Comparison of ENCODE assay signal across 9 cellular contexts in genomic region chr2:181183878-181184553, GRCh38.
A peak's percentile ranks its signal among the peaks of the same experiment; 100 is the strongest.
DNase-seq lines count a peak whose midpoint lies in the region; ATAC-seq, FAIRE-seq and TF ChIP-seq lines count a peak whose summit lies in the region.
"Had no signal": no experiment of that assay in that cellular context is flagged by ENCODE, and none has a peak within 500 bp of the region (broad histone marks: within the 10 kb centered on the region; RNA-seq: fewer than 3 reads in every experiment).

No MANE protein-coding gene starts in this region.

- no peak overlapping the region for H2BK15ac ChIP-seq in IMR-90 (ENCODE audit: low read depth, low read length)

- H3K79me1 ChIP-seq in IMR-90 (ENCODE audit: low read depth in 1 of 2, low read length in 2 of 2): no peaks in the 10 kb centered on the region

- intact Hi-C loops in IMR-90 (cut with micrococcal nuclease): no loop called here

- in situ Hi-C loops in IMR-90 (cut with MboI; ENCODE audit: low sequenced_read_pairs): no loop called here

- POLR2A ChIA-PET in IMR-90 (lab: Charles Lee; ENCODE audit: unreplicated experiment): no interaction called here

- H2AK9ac ChIP-seq in IMR-90 (replicated peaks; ENCODE audit: low read depth, low read length, poor library complexity): no peak overlapping the region

- H3K4ac ChIP-seq in IMR-90 (ENCODE audit: low read depth, low read length): no peak overlapping the region

- H3K9ac ChIP-seq in IMR-90 (ENCODE audit: low read depth, low read length): no peak overlapping the region

- H3K18ac ChIP-seq in IMR-90 (ENCODE audit: low read depth, low read length): no peak overlapping the region

- no peak overlapping the region for H3K56ac ChIP-seq in IMR-90 (ENCODE audit: extremely low read depth, insufficient read depth, low read length)

- no peak for TF ChIP-seq RAD21 in IMR-90 (IDR thresholded peaks at IDR 0.05; ENCODE audit: low read length)

- no peak overlapping the region for H4K91ac ChIP-seq in IMR-90 (ENCODE audit: insufficient read depth, low read depth, low read length)

- H2BK5ac ChIP-seq in IMR-90 (ENCODE audit: low read depth, low read length, poor library complexity, severe bottlenecking): no peak overlapping the region

- no peak overlapping the region for H2AFZ ChIP-seq in IMR-90 (replicated peaks; ENCODE audit: low read length, poor library complexity)

- H3K36me3 ChIP-seq in IMR-90 (ENCODE audit: control insufficient read depth, insufficient read depth, low read length): no peaks in the 10 kb centered on the region

- no peak overlapping the region for H4K5ac ChIP-seq in IMR-90 (ENCODE audit: low read depth, low read length)

- H3K9me1 ChIP-seq in IMR-90 (ENCODE audit: insufficient read depth, low read length): no peaks in the 10 kb centered on the region

- H2BK20ac ChIP-seq in IMR-90 (ENCODE audit: low read depth, low read length): no peak overlapping the region

- BruUV-seq in IMR-90 (replicated peaks; lab: Mats Ljungman, UMichigan): no TSS peak

- H3K4me1 ChIP-seq in IMR-90 (ENCODE audit: control insufficient read depth, insufficient read depth, low read length): no peaks in the 10 kb centered on the region; the same call in 1 of the 2 replicates

- ATAC-seq in GM18873 (IDR thresholded peaks at IDR 0.05; ENCODE audit: low FRiP score, unreplicated experiment): peak; percentile 81
- peak; percentile 97 for ATAC-seq in HG02588 (IDR thresholded peaks at IDR 0.05; ENCODE audit: unreplicated experiment)
- ATAC-seq in IMR-90 (ENCODE audit: low read depth): no peak

- no peak overlapping the region for H3K4me3 ChIP-seq in IMR-90 (ENCODE audit: insufficient read depth, low read depth, low read length)
- H3K4me3 ChIP-seq in foreskin fibroblast (ENCODE audit: low read depth in 1 of 2, low read length in 2 of 2): no peak overlapping the region

- no peak overlapping the region for H2AK5ac ChIP-seq in IMR-90 (ENCODE audit: low read depth, low read length)

- H3K23ac ChIP-seq in IMR-90 (ENCODE audit: low read depth, low read length): no peak overlapping the region

- dilution Hi-C loops in IMR-90 (cut with HindIII; ENCODE audit: low sequenced_read_pairs, unreplicated experiment): no loop called here

- H3K14ac ChIP-seq in IMR-90 (replicated peaks; ENCODE audit: low read depth, low read length): no peak overlapping the region

- 92% methylated on average over 2 of the region's 4 CpGs; no CpG with 5 or more reads in 1 of the 2 experiments for WGBS in IMR-90 (ENCODE audit: extremely low coverage in 2 of 2, insufficient read length in 1 of 2), 2 experiments

- DNase-seq in IMR-90 (no peak), foreskin fibroblast (peak; percentile 41 to 66), 8988T (no peak), urothelium cell line (ENCODE audit: low spot score) (no peak), GM19240 (ENCODE audit: insufficient read length, low spot score) (no peak), activated gamma-delta T cell treated with Interleukin-2 at 50 U/mL for 16 hours (no peak)
- DNase-seq: activated CD8-positive, alpha-beta memory T cell treated with anti-CD3 and anti-CD28 coated beads, Interleukin-2, amount 50 U/mL, for 4 hours had no signal

- H3K27ac ChIP-seq in IMR-90 (ENCODE audit: insufficient read depth, low read length): no peak overlapping the region

- CTCF ChIA-PET in IMR-90 (lab: Yijun Ruan, JAX): no interaction called here

- no peaks in the 10 kb centered on the region for H3K27me3 ChIP-seq in IMR-90 (ENCODE audit: control insufficient read depth, insufficient read depth, low read length)

- TF ChIP-seq CTCF in IMR-90 (conservative IDR thresholded peaks at IDR 0.05; ENCODE audit: low read depth, low read length) (no peak), foreskin fibroblast (IDR thresholded peaks at IDR 0.05; ENCODE audit: low read depth, low read length) (no peak)

- no peak overlapping the region for H2BK120ac ChIP-seq in IMR-90 (ENCODE audit: low read depth, low read length)

- no peaks in the 10 kb centered on the region for H4K20me1 ChIP-seq in IMR-90 (ENCODE audit: insufficient read depth, low read length)

- H3K9me3 ChIP-seq in IMR-90 (ENCODE audit: control insufficient read depth, insufficient read depth, low read length): no peaks in the 10 kb centered on the region

- H4K8ac ChIP-seq in IMR-90 (ENCODE audit: low read depth in 2 of 2, low read length in 2 of 2): no peak overlapping the region

- no peak for TF ChIP-seq POLR2A in IMR-90 (IDR thresholded peaks at IDR 0.05; ENCODE audit: low read depth, low read length)

- no peak for FAIRE-seq in urothelium cell line (lab: Jason Lieb, UNC)

- no peak overlapping the region for H3K4me2 ChIP-seq in IMR-90 (ENCODE audit: low read depth, low read length)

TF ChIP-seq in IMR-90, 13 proteins besides CTCF, POLR2A, EP300 and RAD21:
- TF ChIP-seq CHD1 (IDR thresholded peaks at IDR 0.05; ENCODE audit: low read depth, low read length): no peak
- TF ChIP-seq CEBPB (IDR thresholded peaks at IDR 0.05; ENCODE audit: low read depth, low read length): 0 out of 2 replicates have a peak, but pooled peaks have one; percentile 4

Comparison
In these comparisons a context has a peak if more than half of its experiments do, and no peak if none do; other contexts are left out.
1. DNase-seq: peak in foreskin fibroblast (2 of 2); none in IMR-90 (single experiment), 8988T (single experiment), urothelium cell line (single experiment), GM19240 (single experiment) and activated gamma-delta T cell treated with Interleukin-2 at 50 U/mL for 16 hours (single experiment).